ENCODE assay signal across 28 cellular contexts in the genomic region with DNA sequence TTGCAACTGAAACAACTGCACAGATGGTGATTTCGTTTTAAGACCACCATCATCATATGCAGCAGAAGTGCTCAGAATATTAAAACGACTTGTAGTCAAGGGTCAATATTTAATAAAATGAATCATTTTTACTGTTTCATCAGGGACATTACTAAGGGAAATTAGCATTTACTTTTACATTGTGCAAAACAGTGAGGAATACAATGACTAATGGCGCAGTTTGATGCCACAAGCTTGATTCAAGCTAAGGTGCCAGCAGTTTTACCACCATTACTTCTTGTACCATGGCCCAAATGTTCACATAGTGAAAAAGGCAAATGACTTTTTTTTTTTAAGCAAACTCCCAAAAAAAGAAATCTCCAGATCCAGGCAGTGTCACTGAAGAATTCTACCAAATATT.
"Had no signal": no experiment of that assay in that cellular context is flagged by ENCODE, and none has a peak within 500 bp of the region (broad histone marks: within the 10 kb centered on the region; RNA-seq: fewer than 3 reads in every experiment).

No MANE protein-coding gene starts in this region.

- H3K4me1 ChIP-seq: adrenal gland, body of pancreas, colonic mucosa, esophagus muscularis mucosa, gastroesophageal sphincter had no signal

- H3K27me3 ChIP-seq: adrenal gland, body of pancreas, cardiac muscle cell, colonic mucosa, esophagus muscularis mucosa, gastroesophageal sphincter, heart right ventricle, hepatocyte had no signal

- H3K79me2 ChIP-seq: hepatocyte had no signal

- H3K36me3 ChIP-seq: adrenal gland, cardiac muscle cell, colonic mucosa, esophagus muscularis mucosa, gastroesophageal sphincter, heart right ventricle had no signal

- H3K4me2 ChIP-seq: hepatocyte had no signal

- H3K4me3 ChIP-seq: adrenal gland, body of pancreas, cardiac muscle cell, colonic mucosa, esophagus muscularis mucosa, gastroesophageal sphincter, heart right ventricle, hepatocyte had no signal

- H3K9me3 ChIP-seq: adrenal gland, body of pancreas, colonic mucosa, esophagus muscularis mucosa had no signal

- ATAC-seq: activated CD4-positive, alpha-beta T cell treated with anti-CD3 and anti-CD28 coated beads for 36 hours; activated CD8-positive, alpha-beta memory T cell treated with anti-CD3 and anti-CD28 coated beads, Interleukin-2, amount 10 ng/mL, durations not matched to agents 7 days and 5 days; activated CD8-positive, alpha-beta T cell treated with anti-CD3 and anti-CD28 coated beads, Interleukin-2, amount 10 ng/mL, durations not matched to agents 7 days and 5 days; activated naive CD8-positive, alpha-beta T cell treated with anti-CD3 and anti-CD28 coated beads, Interleukin-2, amount 50 U/mL, for 24 hours; heart right ventricle had no signal

- DNase-seq: activated CD4-positive, alpha-beta memory T cell treated with anti-CD3 and anti-CD28 coated beads for 36 hours; activated CD4-positive, alpha-beta T cell treated with anti-CD3 and anti-CD28 coated beads for 36 hours; activated CD4-positive, CD25-positive, alpha-beta regulatory T cell; activated CD4-positive, CD25-positive, alpha-beta regulatory T cell treated with anti-CD3 and anti-CD28 coated beads, Interleukin-2, amount 50 U/mL, for 72 hours; activated CD8-positive, alpha-beta memory T cell treated with anti-CD3 and anti-CD28 coated beads, Interleukin-2, amount 10 ng/mL, durations not matched to agents 7 days and 5 days; activated CD8-positive, alpha-beta memory T cell treated with anti-CD3 and anti-CD28 coated beads, Interleukin-2, amount 50 U/mL, for 4 hours; activated CD8-positive, alpha-beta T cell treated with anti-CD3 and anti-CD28 coated beads, Interleukin-2, amount 10 ng/mL, durations not matched to agents 7 days and 5 days; activated effector memory CD4-positive, alpha-beta T cell treated with anti-CD3 and anti-CD28 coated beads, Interleukin-2, amount 50 U/mL, for 16 hours; activated naive CD4-positive, alpha-beta T cell treated with anti-CD3 and anti-CD28 coated beads for 36 hours; activated naive CD8-positive, alpha-beta T cell treated with anti-CD3 and anti-CD28 coated beads for 36 hours; activated naive CD8-positive, alpha-beta T cell treated with anti-CD3 and anti-CD28 coated beads, Interleukin-2, amount 50 U/mL, for 24 hours; activated T-cell treated with anti-CD3 and anti-CD28 coated beads, Interleukin-2, amount 50 U/mL, for 1 hour; activated T-cell treated with anti-CD3 and anti-CD28 coated beads, Interleukin-2, amount 50 U/mL, for 48 hours; adrenal gland; amygdala; aorta; body of pancreas; central memory CD4-positive, alpha-beta T cell; cerebellar nuclear complex; colonic mucosa; effector memory CD4-positive, alpha-beta T cell; endodermal cell; heart right ventricle; T-helper 2 cell had no signal

- H2AFZ ChIP-seq: hepatocyte had no signal

- H3K27ac ChIP-seq: adrenal gland, body of pancreas, cardiac muscle cell, colonic mucosa, esophagus muscularis mucosa, gastroesophageal sphincter, heart right ventricle, hepatocyte had no signal
